ENCODE assay signal across 8 cellular contexts in the genomic region with DNA sequence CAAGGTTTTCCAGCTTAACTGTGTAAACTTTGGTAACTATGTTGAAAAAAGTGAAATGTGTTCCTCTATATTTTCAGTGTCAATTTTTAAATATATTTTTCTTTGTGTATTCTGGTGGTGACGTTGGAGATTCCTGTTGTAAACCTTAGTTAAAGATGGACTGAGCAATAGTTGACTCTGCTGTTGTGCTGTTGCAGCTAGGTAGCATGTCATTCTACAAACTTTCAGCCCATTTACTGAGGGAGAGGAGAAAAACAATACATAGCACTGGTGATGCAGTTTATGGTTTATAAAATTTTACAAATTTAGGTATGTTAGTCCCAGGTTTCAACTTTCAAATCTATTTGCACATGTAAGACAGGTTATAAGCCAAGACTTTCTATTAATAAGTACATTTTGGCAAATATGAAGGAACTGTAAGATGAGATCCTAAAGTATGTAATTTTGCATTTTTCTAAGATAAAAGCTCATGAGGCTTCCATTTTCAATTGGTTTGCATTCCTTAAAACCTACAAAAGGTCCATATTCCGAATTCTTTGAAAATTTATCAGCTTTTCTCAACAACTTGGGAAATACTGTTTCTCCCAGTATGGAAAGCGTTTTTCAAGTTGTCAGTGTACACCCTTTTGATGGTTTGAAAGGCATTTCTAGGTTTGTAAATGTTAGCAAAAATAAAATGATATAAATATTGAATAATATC. TPM values are rescaled to one million over a fixed set of nuclear protein-coding genes. Genes with fewer than 3 reads are reported as not detected.
DNase-seq lines count a peak whose midpoint lies in the region; ATAC-seq and TF ChIP-seq lines count a peak whose summit lies in the region.

No MANE protein-coding gene starts in this region.

- POLR2A ChIA-PET in PC-3 (lab: Charles Lee; ENCODE audit: unreplicated experiment): interaction anchor here (0.6 kb wide), 1 partner anchor 51 kb away, joined by 3 read pairs; no protein-coding TSS in a partner anchor

- H3K79me2 ChIP-seq in PC-3 (ENCODE audit: low read length): peaks cover 57% of the 10 kb centered on the region

- H3K9ac ChIP-seq in PC-3 (ENCODE audit: low read length): peak overlapping the region; percentile 86
- H3K9ac ChIP-seq in endodermal cell (ENCODE audit: extremely low read depth, low read length, poor library complexity, severe bottlenecking): peak overlapping the region; percentile 64

- H3K36me3 ChIP-seq in PC-3 (ENCODE audit: low read depth, low read length) (no peaks in the 10 kb centered on the region), endodermal cell (ENCODE audit: control insufficient read depth, insufficient read depth, low read length) (no peaks in the 10 kb centered on the region), neuron (ENCODE audit: insufficient read depth, low read length) (no peaks in the 10 kb centered on the region)

- intact Hi-C loops in PC-3 (cut with micrococcal nuclease): no loop called here

- H3K9me3 ChIP-seq in PC-3 (ENCODE audit: low read length) (no peaks in the 10 kb centered on the region), endodermal cell (ENCODE audit: control insufficient read depth, low read length) (no peaks in the 10 kb centered on the region), neuron (ENCODE audit: low read length) (no peaks in the 10 kb centered on the region)

- peaks cover 28% of the 10 kb centered on the region for H3K27me3 Mint-ChIP-seq in endodermal cell (ENCODE audit: insufficient read depth)

- no peaks in the 10 kb centered on the region for H3K9me2 ChIP-seq in PC-3 (replicated peaks; ENCODE audit: low read length)

- WGBS in endodermal cell (ENCODE audit: insufficient coverage in 1 of 2, insufficient read length in 1 of 2), 2 experiments: 84% methylated on average over 3 of the region's 3 CpGs; no CpG with 5 or more reads in 1 of the 2 experiments

- H3K4me1 Mint-ChIP-seq in endodermal cell: peaks cover 18% of the 10 kb centered on the region

- ATAC-seq in PC-3: no peak
- ATAC-seq in GM18511 (IDR thresholded peaks at IDR 0.05; ENCODE audit: unreplicated experiment): no peak

- no peak overlapping the region for H3K27ac ChIP-seq in PC-3 (ENCODE audit: low read length)
- H3K27ac ChIP-seq in endodermal cell (ENCODE audit: low read depth, low read length): no peak overlapping the region

- no peak for TF ChIP-seq CTCF in PC-3 (conservative IDR thresholded peaks at IDR 0.05; ENCODE audit: low read depth, low read length)
- no peak for TF ChIP-seq CTCF in endodermal cell (conservative IDR thresholded peaks at IDR 0.05)

- H3K27me3 ChIP-seq in PC-3 (ENCODE audit: low read length) (no peaks in the 10 kb centered on the region), endodermal cell (ENCODE audit: control insufficient read depth, insufficient read depth, low read length, poor library complexity, severe bottlenecking) (peaks cover 22% of the 10 kb centered on the region), neuron (ENCODE audit: insufficient read depth, low read length) (no peaks in the 10 kb centered on the region)

- peaks cover 14% of the 10 kb centered on the region for H4K20me1 ChIP-seq in PC-3 (ENCODE audit: low read length)

- H3K4me3 Mint-ChIP-seq in endodermal cell: peak overlapping the region; percentile 81

- TSS peak; percentile 44 for BruUV-seq in PC-3 (replicated peaks; lab: Mats Ljungman, UMichigan)

- H2AFZ ChIP-seq in PC-3 (ENCODE audit: low read length): no peak overlapping the region
- H2AFZ ChIP-seq in neuron (ENCODE audit: low read depth, low read length): no peak overlapping the region

- H3K9me3 Mint-ChIP-seq in endodermal cell: no peaks in the 10 kb centered on the region

- no peaks in the 10 kb centered on the region for H3K36me3 Mint-ChIP-seq in endodermal cell (ENCODE audit: low read depth)

- H3K4me2 ChIP-seq in PC-3 (ENCODE audit: low read length): peak overlapping the region; percentile 92

- H3K4me1 ChIP-seq in PC-3 (ENCODE audit: insufficient read depth, low read length) (peaks cover 38% of the 10 kb centered on the region), endodermal cell (ENCODE audit: control insufficient read depth, insufficient read depth, low read length) (peaks cover 4% of the 10 kb centered on the region), neuron (ENCODE audit: insufficient read depth, low read length) (peaks cover 26% of the 10 kb centered on the region)

- CTCF ChIA-PET in PC-3 (lab: Charles Lee): no interaction called here

- DNase-seq in ELR (ENCODE audit: low read depth) (peak; percentile 35), PC-3 (peak; percentile 18), endodermal cell (no peak), COLO668 (lab: John Stamatoyannopoulos, UW; ENCODE audit: unreplicated experiment) (no peak), NK-92 (lab: John Stamatoyannopoulos, UW; ENCODE audit: unreplicated experiment) (no peak), SIG-M5 treated with dmso at 0.1 percent for 504 hours (lab: John Stamatoyannopoulos, UW; ENCODE audit: unreplicated experiment) (no peak)

- no peaks in the 10 kb centered on the region for H3F3A ChIP-seq in PC-3 (ENCODE audit: low read length, unreplicated experiment)

- H3K27ac Mint-ChIP-seq in endodermal cell: no peak overlapping the region

- H3K4me3 ChIP-seq in PC-3 (ENCODE audit: low read length): peak overlapping the region; percentile 98
- H3K4me3 ChIP-seq in endodermal cell (ENCODE audit: low read length): peak overlapping the region; percentile 91
- peak overlapping the region; percentile 79 for H3K4me3 ChIP-seq in neuron (ENCODE audit: low read length)

RNA-seq across cellular contexts. Expression of gene NDFIP2, which starts 1.5 kb away (rescaled TPM):
- total RNA-seq in PC-3 (2014; rRNA removed) (17.9 and 19.5 TPM in 2 replicates), endodermal cell (10 to 100 TPM; 27.9 to 29.2 TPM)
- 27.3 TPM for polyA plus RNA-seq in endodermal cell (2013, experiment 1 of 2)
- 26.6 TPM for polyA plus RNA-seq in endodermal cell (2013, experiment 2 of 2)

Comparison
In these comparisons a context has a peak if more than half of its experiments do, and no peak if none do; other contexts are left out.
1. DNase-seq: peak in ELR (single experiment) and PC-3 (single experiment); none in endodermal cell (single experiment), COLO668 (single experiment), NK-92 (single experiment) and SIG-M5 treated with dmso at 0.1 percent for 504 hours (single experiment).
2. Peak in every context shown above with its lines, with median percentiles within 50 percentile points of each other: H3K4me3 ChIP-seq.